Comparison of ENCODE assay signal across 2 cellular contexts in the genomic region with DNA sequence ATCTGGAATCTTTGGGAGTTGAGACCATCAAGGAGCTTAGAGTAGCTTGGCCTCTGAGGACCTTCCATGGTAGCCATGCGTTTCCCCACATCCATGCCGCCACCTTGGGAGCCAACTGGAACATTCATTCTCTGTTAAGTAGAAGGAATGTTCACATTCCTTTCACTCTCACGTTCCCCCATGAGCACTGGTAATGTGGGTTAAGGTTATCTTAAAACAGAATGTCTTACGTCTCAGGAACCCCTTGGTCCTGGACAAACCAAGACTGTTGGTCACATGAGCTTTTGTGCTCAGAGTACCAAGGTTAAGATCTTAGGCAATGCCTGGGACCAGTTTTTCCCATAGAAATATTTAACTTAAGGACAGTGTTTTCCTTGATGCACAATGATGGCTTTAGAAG.
TF ChIP-seq lines count a peak whose summit lies in the region.

No MANE protein-coding gene starts in this region.

TF ChIP-seq in GM12891, 5 proteins besides CTCF, POLR2A, EP300 and RAD21:
- TF ChIP-seq POLR2AphosphoS5 (IDR thresholded peaks at IDR 0.05; ENCODE audit: low read depth, low read length): no peak
- TF ChIP-seq POU2F2 (IDR thresholded peaks at IDR 0.05; ENCODE audit: low read depth, low read length): no peak
- no peak for TF ChIP-seq SPI1 (IDR thresholded peaks at IDR 0.05; ENCODE audit: low read depth, low read length)
- TF ChIP-seq PAX5 (IDR thresholded peaks at IDR 0.05; ENCODE audit: insufficient read depth, low read length, severe bottlenecking): no peak
- TF ChIP-seq TAF1 (IDR thresholded peaks at IDR 0.05; ENCODE audit: low read depth, low read length): no peak

TF ChIP-seq in H1, 55 proteins besides CTCF, POLR2A, EP300 and RAD21:
- TF ChIP-seq TEAD4 (IDR thresholded peaks at IDR 0.05; ENCODE audit: low read depth, low read length) (0 out of 2 replicates have a peak, but pooled peaks have one; percentile 9), GABPA (IDR thresholded peaks at IDR 0.05; ENCODE audit: borderline replicate concordance, insufficient read depth, low read length) (no peak)
